In genomic region chr13:110965038-110965754, GRCh38 we compare ENCODE assay signal across 8 cellular contexts. TPM values are rescaled to one million over a fixed set of nuclear protein-coding genes. Genes with fewer than 3 reads are reported as not detected.
A peak's percentile ranks its signal among the peaks of the same experiment; 100 is the strongest.
DNase-seq lines count a peak whose midpoint lies in the region; ATAC-seq, FAIRE-seq and TF ChIP-seq lines count a peak whose summit lies in the region.

No MANE protein-coding gene starts in this region.

- peaks cover 52% of the 10 kb centered on the region for H3K9me3 Mint-ChIP-seq in activated naive CD4-positive, alpha-beta T cell treated with anti-CD3 and anti-CD28 coated beads for 36 hours

- H3K27me3 Mint-ChIP-seq in activated naive CD4-positive, alpha-beta T cell treated with anti-CD3 and anti-CD28 coated beads for 36 hours (ENCODE audit: low read depth) = peaks cover 26% of the 10 kb centered on the region

- DNase-seq in activated naive CD4-positive, alpha-beta T cell treated with anti-CD3 and anti-CD28 coated beads for 36 hours = peak; percentile 56
- no peak for DNase-seq in activated naive CD4-positive, alpha-beta T cell (lab: John Stamatoyannopoulos, UW)
- DNase-seq in SW480 (ENCODE audit: low spot score) = peak; percentile 97
- DNase-seq in iris pigment epithelial cell (ENCODE audit: low read depth) = peak; percentile 80
- DNase-seq in superior temporal gyrus (ENCODE audit: extremely low spot score) = no peak
- DNase-seq in D721Med (ENCODE audit: insufficient read length, low spot score) = no peak
- DNase-seq in SKM-1 (lab: John Stamatoyannopoulos, UW; ENCODE audit: unreplicated experiment) = no peak

- TF ChIP-seq CTCF in D721Med (IDR thresholded peaks at IDR 0.05; ENCODE audit: insufficient read depth, missing control alignments) = no peak

- H3K36me3 Mint-ChIP-seq in activated naive CD4-positive, alpha-beta T cell treated with anti-CD3 and anti-CD28 coated beads for 36 hours (ENCODE audit: low read depth) = peaks cover 26% of the 10 kb centered on the region

- FAIRE-seq in D721Med (lab: Jason Lieb, UNC) = no peak

- CTCF ChIA-PET in activated naive CD4-positive, alpha-beta T cell treated with anti-CD3 and anti-CD28 coated beads for 36 hours (lab: Charles Lee) = no interaction called here

- no peak overlapping the region for H3K4me3 Mint-ChIP-seq in activated naive CD4-positive, alpha-beta T cell treated with anti-CD3 and anti-CD28 coated beads for 36 hours

- intact Hi-C loops in activated naive CD4-positive, alpha-beta T cell treated with anti-CD3 and anti-CD28 coated beads for 36 hours (cut with micrococcal nuclease) = loop anchor here (1.0 to 2.0 kb wide), 5 partner anchors 10 to 624 kb away; partner anchors contain the start of gene ING1

- peak; percentile 94 for ATAC-seq in HG03045 (IDR thresholded peaks at IDR 0.05; ENCODE audit: unreplicated experiment)

- H3K4me1 Mint-ChIP-seq in activated naive CD4-positive, alpha-beta T cell treated with anti-CD3 and anti-CD28 coated beads for 36 hours (ENCODE audit: low read depth) = peaks cover 16% of the 10 kb centered on the region

- peak overlapping the region; percentile 75 for H3K27ac Mint-ChIP-seq in activated naive CD4-positive, alpha-beta T cell treated with anti-CD3 and anti-CD28 coated beads for 36 hours

RNA-seq across cellular contexts. Expression of gene ANKRD10, which starts 50.3 kb away (rescaled TPM):
- total RNA-seq in activated naive CD4-positive, alpha-beta T cell treated with anti-CD3 and anti-CD28 coated beads for 36 hours = 10 to 100 TPM; 79.8 to 82.5 TPM

Comparison
In these comparisons a context has a peak if more than half of its experiments do, and no peak if none do; other contexts are left out.
1. DNase-seq: peak in activated naive CD4-positive, alpha-beta T cell treated with anti-CD3 and anti-CD28 coated beads for 36 hours (single experiment), SW480 (single experiment) and iris pigment epithelial cell (single experiment); none in activated naive CD4-positive, alpha-beta T cell (0 of 4), superior temporal gyrus (single experiment), D721Med (single experiment) and SKM-1 (single experiment).